ENCODE assay signal across 1 cellular context in the genomic region with DNA sequence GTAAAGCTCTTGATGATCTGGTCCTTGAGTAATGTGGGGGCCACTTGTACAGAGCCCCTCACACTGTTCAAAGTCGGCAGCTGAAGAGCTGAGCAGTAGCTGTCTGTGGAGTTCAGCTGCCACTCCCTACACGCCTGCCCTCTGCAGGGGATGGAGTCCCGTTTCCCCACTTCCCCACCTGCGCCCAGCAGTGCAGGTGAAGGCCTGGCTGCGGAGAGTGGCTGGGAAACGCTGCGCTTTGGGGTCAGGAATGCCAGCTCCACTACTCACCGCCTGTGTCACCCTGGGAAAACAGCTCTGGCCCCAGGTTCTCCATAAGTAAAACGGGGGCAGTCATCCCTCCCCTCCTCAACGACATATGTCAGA.
TF ChIP-seq lines count a peak whose summit lies in the region.

No MANE protein-coding gene starts in this region.

TF ChIP-seq in HepG2, 621 proteins besides CTCF, POLR2A, EP300 and RAD21 (continues in another document):
- TF ChIP-seq ZBTB49 (CRISPR knock-in tag; IDR thresholded peaks at IDR 0.05; ENCODE audit: borderline replicate concordance) (peak; percentile 4; the same call in 1 of the 2 replicates), ZNF253 (CRISPR knock-in tag; IDR thresholded peaks at IDR 0.05; ENCODE audit: borderline replicate concordance) (0 out of 2 replicates have a peak, but pooled peaks have one; percentile 26), ISX (CRISPR knock-in tag; conservative IDR thresholded peaks at IDR 0.05) (0 out of 2 replicates have a peak, but pooled peaks have one; percentile 7), KLF15 (CRISPR knock-in tag; IDR thresholded peaks at IDR 0.05; ENCODE audit: borderline replicate concordance) (0 out of 2 replicates have a peak, but pooled peaks have one; percentile 3), ZNF407 (CRISPR knock-in tag; IDR thresholded peaks at IDR 0.05; ENCODE audit: not compliant biosample characterization) (peak; percentile 23), ZNF263 (CRISPR knock-in tag; IDR thresholded peaks at IDR 0.05) (peak; percentile 1; the same call in 1 of the 2 replicates), ZBTB7B (CRISPR knock-in tag; IDR thresholded peaks at IDR 0.05) (0 out of 2 replicates have a peak, but pooled peaks have one; percentile 5), MED8 (CRISPR knock-in tag; IDR thresholded peaks at IDR 0.05; ENCODE audit: insufficient replicate concordance) (peak; percentile 6), FOSL2 (CRISPR knock-in tag; IDR thresholded peaks at IDR 0.05) (0 out of 2 replicates have a peak, but pooled peaks have one; percentile 7), TBX2 (CRISPR knock-in tag; IDR thresholded peaks at IDR 0.05; ENCODE audit: borderline replicate concordance) (0 out of 2 replicates have a peak, but pooled peaks have one; percentile 16), CENPT (CRISPR knock-in tag; IDR thresholded peaks at IDR 0.05; ENCODE audit: low read depth) (peak; percentile 65; the same call in 1 of the 2 replicates), REXO4 (CRISPR knock-in tag; IDR thresholded peaks at IDR 0.05; ENCODE audit: borderline replicate concordance) (peak; percentile 49; the same call in 1 of the 2 replicates), ZEB1 (IDR thresholded peaks at IDR 0.05; ENCODE audit: insufficient replicate concordance, low read depth) (peak; percentile 64), ZNF160 (CRISPR knock-in tag; IDR thresholded peaks at IDR 0.05) (peak; percentile 8; the same call in 1 of the 2 replicates), SP5 (CRISPR knock-in tag; IDR thresholded peaks at IDR 0.05; ENCODE audit: borderline replicate concordance, low read depth) (0 out of 2 replicates have a peak, but pooled peaks have one; percentile 21), ZFYVE20 (CRISPR knock-in tag; IDR thresholded peaks at IDR 0.05; ENCODE audit: borderline replicate concordance, low read depth) (0 out of 2 replicates have a peak, but pooled peaks have one; percentile 30), SIX4 (CRISPR knock-in tag; IDR thresholded peaks at IDR 0.05) (0 out of 2 replicates have a peak, but pooled peaks have one; percentile 40), STAG1 (CRISPR knock-in tag; IDR thresholded peaks at IDR 0.05) (peak; percentile 46), PBX3 (CRISPR knock-in tag; IDR thresholded peaks at IDR 0.05; ENCODE audit: borderline replicate concordance) (0 out of 2 replicates have a peak, but pooled peaks have one; percentile 6), MED13 (CRISPR knock-in tag; IDR thresholded peaks at IDR 0.05) (0 out of 2 replicates have a peak, but pooled peaks have one; percentile 7)
- TF ChIP-seq, protein P1, sequence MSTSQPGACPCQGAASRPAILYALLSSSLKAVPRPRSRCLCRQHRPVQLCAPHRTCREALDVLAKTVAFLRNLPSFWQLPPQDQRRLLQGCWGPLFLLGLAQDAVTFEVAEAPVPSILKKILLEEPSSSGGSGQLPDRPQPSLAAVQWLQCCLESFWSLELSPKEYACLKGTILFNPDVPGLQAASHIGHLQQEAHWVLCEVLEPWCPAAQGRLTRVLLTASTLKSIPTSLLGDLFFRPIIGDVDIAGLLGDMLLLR (CRISPR knock-in tag; IDR thresholded peaks at IDR 0.05), result 0 out of 2 replicates have a peak, but pooled peaks have one; percentile 12
- TF ChIP-seq, protein P2, sequence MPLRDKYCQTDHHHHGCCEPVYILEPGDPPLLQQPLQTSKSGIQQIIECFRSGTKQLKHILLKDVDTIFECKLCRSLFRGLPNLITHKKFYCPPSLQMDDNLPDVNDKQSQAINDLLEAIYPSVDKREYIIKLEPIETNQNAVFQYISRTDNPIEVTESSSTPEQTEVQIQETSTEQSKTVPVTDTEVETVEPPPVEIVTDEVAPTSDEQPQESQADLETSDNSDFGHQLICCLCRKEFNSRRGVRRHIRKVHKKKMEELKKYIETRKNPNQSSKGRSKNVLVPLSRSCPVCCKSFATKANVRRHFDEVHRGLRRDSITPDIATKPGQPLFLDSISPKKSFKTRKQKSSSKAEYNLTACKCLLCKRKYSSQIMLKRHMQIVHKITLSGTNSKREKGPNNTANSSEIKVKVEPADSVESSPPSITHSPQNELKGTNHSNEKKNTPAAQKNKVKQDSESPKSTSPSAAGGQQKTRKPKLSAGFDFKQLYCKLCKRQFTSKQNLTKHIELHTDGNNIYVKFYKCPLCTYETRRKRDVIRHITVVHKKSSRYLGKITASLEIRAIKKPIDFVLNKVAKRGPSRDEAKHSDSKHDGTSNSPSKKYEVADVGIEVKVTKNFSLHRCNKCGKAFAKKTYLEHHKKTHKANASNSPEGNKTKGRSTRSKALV (CRISPR knock-in tag; IDR thresholded peaks at IDR 0.05), result 0 out of 2 replicates have a peak, but pooled peaks have one; percentile 47
- TF ChIP-seq, protein P3, sequence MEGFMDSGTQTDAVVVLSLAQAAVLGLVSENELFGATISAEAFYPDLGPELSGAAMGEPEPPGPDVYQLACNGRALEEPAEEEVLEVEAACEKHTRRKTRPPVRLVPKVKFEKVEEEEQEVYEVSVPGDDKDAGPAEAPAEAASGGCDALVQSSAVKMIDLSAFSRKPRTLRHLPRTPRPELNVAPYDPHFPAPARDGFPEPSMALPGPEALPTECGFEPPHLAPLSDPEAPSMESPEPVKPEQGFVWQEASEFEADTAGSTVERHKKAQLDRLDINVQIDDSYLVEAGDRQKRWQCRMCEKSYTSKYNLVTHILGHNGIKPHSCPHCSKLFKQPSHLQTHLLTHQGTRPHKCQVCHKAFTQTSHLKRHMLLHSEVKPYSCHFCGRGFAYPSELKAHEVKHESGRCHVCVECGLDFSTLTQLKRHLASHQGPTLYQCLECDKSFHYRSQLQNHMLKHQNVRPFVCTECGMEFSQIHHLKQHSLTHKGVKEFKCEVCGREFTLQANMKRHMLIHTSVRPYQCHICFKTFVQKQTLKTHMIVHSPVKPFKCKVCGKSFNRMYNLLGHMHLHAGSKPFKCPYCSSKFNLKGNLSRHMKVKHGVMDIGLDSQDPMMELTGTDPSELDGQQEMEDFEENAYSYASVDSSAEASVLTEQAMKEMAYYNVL (CRISPR knock-in tag; IDR thresholded peaks at IDR 0.05; ENCODE audit: borderline replicate concordance), result 0 out of 2 replicates have a peak, but pooled peaks have one; percentile 7
- TF ChIP-seq, protein P4, sequence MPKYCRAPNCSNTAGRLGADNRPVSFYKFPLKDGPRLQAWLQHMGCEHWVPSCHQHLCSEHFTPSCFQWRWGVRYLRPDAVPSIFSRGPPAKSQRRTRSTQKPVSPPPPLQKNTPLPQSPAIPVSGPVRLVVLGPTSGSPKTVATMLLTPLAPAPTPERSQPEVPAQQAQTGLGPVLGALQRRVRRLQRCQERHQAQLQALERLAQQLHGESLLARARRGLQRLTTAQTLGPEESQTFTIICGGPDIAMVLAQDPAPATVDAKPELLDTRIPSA (CRISPR knock-in tag; IDR thresholded peaks at IDR 0.05; ENCODE audit: borderline replicate concordance), result 0 out of 2 replicates have a peak, but pooled peaks have one; percentile 48
- TF ChIP-seq, protein P5, sequence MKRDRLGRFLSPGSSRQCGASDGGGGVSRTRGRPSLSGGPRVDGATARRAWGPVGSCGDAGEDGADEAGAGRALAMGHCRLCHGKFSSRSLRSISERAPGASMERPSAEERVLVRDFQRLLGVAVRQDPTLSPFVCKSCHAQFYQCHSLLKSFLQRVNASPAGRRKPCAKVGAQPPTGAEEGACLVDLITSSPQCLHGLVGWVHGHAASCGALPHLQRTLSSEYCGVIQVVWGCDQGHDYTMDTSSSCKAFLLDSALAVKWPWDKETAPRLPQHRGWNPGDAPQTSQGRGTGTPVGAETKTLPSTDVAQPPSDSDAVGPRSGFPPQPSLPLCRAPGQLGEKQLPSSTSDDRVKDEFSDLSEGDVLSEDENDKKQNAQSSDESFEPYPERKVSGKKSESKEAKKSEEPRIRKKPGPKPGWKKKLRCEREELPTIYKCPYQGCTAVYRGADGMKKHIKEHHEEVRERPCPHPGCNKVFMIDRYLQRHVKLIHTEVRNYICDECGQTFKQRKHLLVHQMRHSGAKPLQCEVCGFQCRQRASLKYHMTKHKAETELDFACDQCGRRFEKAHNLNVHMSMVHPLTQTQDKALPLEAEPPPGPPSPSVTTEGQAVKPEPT (CRISPR knock-in tag; IDR thresholded peaks at IDR 0.05; ENCODE audit: low read depth), result peak; percentile 12; the same call in 1 of the 2 replicates
- TF ChIP-seq, protein P6, sequence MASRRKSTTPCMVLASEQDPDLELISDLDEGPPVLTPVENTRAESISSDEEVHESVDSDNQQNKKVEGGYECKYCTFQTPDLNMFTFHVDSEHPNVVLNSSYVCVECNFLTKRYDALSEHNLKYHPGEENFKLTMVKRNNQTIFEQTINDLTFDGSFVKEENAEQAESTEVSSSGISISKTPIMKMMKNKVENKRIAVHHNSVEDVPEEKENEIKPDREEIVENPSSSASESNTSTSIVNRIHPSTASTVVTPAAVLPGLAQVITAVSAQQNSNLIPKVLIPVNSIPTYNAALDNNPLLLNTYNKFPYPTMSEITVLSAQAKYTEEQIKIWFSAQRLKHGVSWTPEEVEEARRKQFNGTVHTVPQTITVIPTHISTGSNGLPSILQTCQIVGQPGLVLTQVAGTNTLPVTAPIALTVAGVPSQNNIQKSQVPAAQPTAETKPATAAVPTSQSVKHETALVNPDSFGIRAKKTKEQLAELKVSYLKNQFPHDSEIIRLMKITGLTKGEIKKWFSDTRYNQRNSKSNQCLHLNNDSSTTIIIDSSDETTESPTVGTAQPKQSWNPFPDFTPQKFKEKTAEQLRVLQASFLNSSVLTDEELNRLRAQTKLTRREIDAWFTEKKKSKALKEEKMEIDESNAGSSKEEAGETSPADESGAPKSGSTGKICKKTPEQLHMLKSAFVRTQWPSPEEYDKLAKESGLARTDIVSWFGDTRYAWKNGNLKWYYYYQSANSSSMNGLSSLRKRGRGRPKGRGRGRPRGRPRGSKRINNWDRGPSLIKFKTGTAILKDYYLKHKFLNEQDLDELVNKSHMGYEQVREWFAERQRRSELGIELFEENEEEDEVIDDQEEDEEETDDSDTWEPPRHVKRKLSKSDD (CRISPR knock-in tag; IDR thresholded peaks at IDR 0.05; ENCODE audit: low read depth), result peak; percentile 6; the same call in 1 of the 2 replicates
